1 cellular context compared by ENCODE assay signal in genomic region chr13:47258384-47258783, GRCh38.
TF ChIP-seq lines count a peak whose summit lies in the region.

No MANE protein-coding gene starts in this region.

TF ChIP-seq in SK-N-SH treated with all-trans-retinoic acid at 6 μM for 48 hours, 23 proteins besides CTCF, POLR2A, EP300 and RAD21 (continued from another document):
- TF ChIP-seq ZFP30 (CRISPR knock-in tag; IDR thresholded peaks at IDR 0.05) (no peak), ZNF565 (CRISPR knock-in tag; conservative IDR thresholded peaks at IDR 0.05; ENCODE audit: low read depth) (no peak)
